In genomic region chr14:91870001-91870400, GRCh38 we compare ENCODE assay signal across 9 cellular contexts. TPM values are rescaled to one million over a fixed set of nuclear protein-coding genes. Genes with fewer than 3 reads are reported as not detected.
DNase-seq lines count a peak whose midpoint lies in the region; TF ChIP-seq lines count a peak whose summit lies in the region.
"Had no signal": no experiment of that assay in that cellular context is flagged by ENCODE, and none has a peak within 500 bp of the region (broad histone marks: within the 10 kb centered on the region; RNA-seq: fewer than 3 reads in every experiment).

No MANE protein-coding gene starts in this region.

- peaks cover 14% of the 10 kb centered on the region for H3K4me1 ChIP-seq in prostate gland (replicated peaks)

- H3K4me3 ChIP-seq in H7 (ENCODE audit: insufficient read depth, low read depth, low read length) (no peak overlapping the region), prostate gland (no peak overlapping the region)

- H3K4me1 Mint-ChIP-seq in activated T-cell treated with anti-CD3 and anti-CD28 coated beads, Interleukin-2, amount 50 U/mL, for 24 hours (ENCODE audit: low read depth) = peaks cover 95% of the 10 kb centered on the region

- no peaks in the 10 kb centered on the region for H3K36me3 Mint-ChIP-seq in activated T-cell treated with anti-CD3 and anti-CD28 coated beads, Interleukin-2, amount 50 U/mL, for 24 hours (ENCODE audit: low read depth)

- H3K27ac Mint-ChIP-seq in activated T-cell treated with anti-CD3 and anti-CD28 coated beads, Interleukin-2, amount 50 U/mL, for 24 hours = peak overlapping the region; percentile 94

- H3K36me3 ChIP-seq in H7 (replicated peaks; ENCODE audit: control insufficient read depth, insufficient read depth, low read length) = no peaks in the 10 kb centered on the region
- H3K36me3 ChIP-seq in prostate gland = no peaks in the 10 kb centered on the region

- H3K27me3 Mint-ChIP-seq in activated T-cell treated with anti-CD3 and anti-CD28 coated beads, Interleukin-2, amount 50 U/mL, for 24 hours = no peaks in the 10 kb centered on the region

- no peak overlapping the region for H3K27ac ChIP-seq in prostate gland

- H3K4me3 Mint-ChIP-seq in activated T-cell treated with anti-CD3 and anti-CD28 coated beads, Interleukin-2, amount 50 U/mL, for 24 hours = peak overlapping the region; percentile 71

- no peak for TF ChIP-seq CTCF in prostate gland (IDR thresholded peaks at IDR 0.05)

- no peak for TF ChIP-seq POLR2A in prostate gland (IDR thresholded peaks at IDR 0.05)

- H3K27me3 ChIP-seq in H7 (ENCODE audit: control insufficient read depth, insufficient read depth, low read length) (no peaks in the 10 kb centered on the region), prostate gland (replicated peaks; ENCODE audit: insufficient read depth) (no peaks in the 10 kb centered on the region)

- DNase-seq in M059J (ENCODE audit: low read depth) (peak; percentile 7), islet precursor cell (peak; percentile 65), NCI-H774 (lab: John Stamatoyannopoulos, UW) (no peak), H7 (no peak), NCI-H345 (lab: John Stamatoyannopoulos, UW) (no peak), prostate gland (ENCODE audit: low spot score) (no peak)
- DNase-seq in activated T-cell treated with anti-CD3 and anti-CD28 coated beads, Interleukin-2, amount 50 U/mL, for 24 hours = peak; percentile 66
- DNase-seq in stimulated activated naive CD4-positive, alpha-beta T cell treated with Interleukin-2 at 50 U/mL for 16 hours (lab: John Stamatoyannopoulos, UW) = peak; percentile 49
- DNase-seq: hypothalamus had no signal

- intact Hi-C loops in prostate gland (cut with DNase I) = no loop called here

- no peaks in the 10 kb centered on the region for H3K9me3 Mint-ChIP-seq in activated T-cell treated with anti-CD3 and anti-CD28 coated beads, Interleukin-2, amount 50 U/mL, for 24 hours

- no peaks in the 10 kb centered on the region for H3K9me3 ChIP-seq in prostate gland

- 79% methylated on average over 16 of the region's 16 CpGs for WGBS in prostate gland

RNA-seq across cellular contexts. Expression of gene TC2N, which starts 2.7 kb away (rescaled TPM):
- not detected in 2 replicates for total RNA-seq in M059J (2014; rRNA removed; shearing (Covaris generic))
- 6.7 and 11.5 TPM in 2 replicates for total RNA-seq in H7 (2014; rRNA removed; shearing (Covaris generic))
- total RNA-seq in prostate gland = 10 to 100 TPM; 37.2 to 75.8 TPM

Comparison
In these comparisons a context has a peak if more than half of its experiments do, and no peak if none do; other contexts are left out.
1. DNase-seq: peak in M059J (single experiment), activated T-cell treated with anti-CD3 and anti-CD28 coated beads, Interleukin-2, amount 50 U/mL, for 24 hours (single experiment), islet precursor cell (single experiment) and stimulated activated naive CD4-positive, alpha-beta T cell treated with Interleukin-2 at 50 U/mL for 16 hours (single experiment); none in NCI-H774 (single experiment), H7 (single experiment), NCI-H345 (single experiment) and prostate gland (single experiment).